In the genomic region with DNA sequence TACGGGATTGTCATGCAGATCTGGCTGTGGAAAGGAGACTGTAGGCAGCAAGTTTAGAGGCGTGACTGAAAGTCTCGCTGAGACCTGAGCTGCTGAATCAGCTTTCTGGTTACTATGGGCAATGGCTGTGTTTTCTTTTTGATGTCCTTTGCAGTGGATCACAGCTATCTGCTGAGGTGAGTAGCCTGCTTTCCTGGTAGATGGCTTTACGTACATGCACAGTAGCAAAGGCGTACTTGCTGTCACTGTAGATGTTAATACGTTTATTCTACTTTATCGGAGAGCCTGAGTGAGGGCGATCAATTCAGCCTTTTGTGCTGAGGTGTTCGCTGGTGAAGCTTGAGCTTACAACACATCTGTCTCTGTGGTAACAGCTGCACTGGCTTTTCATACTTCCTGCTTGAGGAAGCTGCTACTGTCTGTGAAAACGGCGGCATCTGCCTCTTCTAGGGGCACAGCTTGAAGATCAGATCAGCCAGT, we compare ENCODE assay signal across 8 cellular contexts.
DNase-seq lines count a peak whose midpoint lies in the region; ATAC-seq and TF ChIP-seq lines count a peak whose summit lies in the region.
"Not testable (repeated sequence)": the region's sequence is repeated elsewhere in the genome, so short reads cannot be mapped to it uniquely, and the experiment has no call there.

No MANE protein-coding gene starts in this region.

- peak; percentile 19 to 74 (median 68) for DNase-seq in CD4-positive, CD25-positive, alpha-beta regulatory T cell
- DNase-seq in Kasumi-1 (lab: John Stamatoyannopoulos, UW) = peak; percentile 6 to 48
- DNase-seq in activated CD8-positive, alpha-beta T cell treated with anti-CD3 and anti-CD28 coated beads, Interleukin-2, amount 10 ng/mL, durations not matched to agents 7 days and 5 days = peak; percentile 58
- DNase-seq in activated naive CD4-positive, alpha-beta T cell treated with anti-CD3 and anti-CD28 coated beads, Interleukin-2, amount 50 U/mL, for 16 hours = peak; percentile 12
- DNase-seq in fibroblast of villous mesenchyme (ENCODE audit: low read depth) = peak; percentile 21
- not testable (repeated sequence) for DNase-seq in neuronal stem cell (ENCODE audit: low spot score)
- DNase-seq in stimulated activated CD8-positive, alpha-beta memory T cell treated with anti-CD3 and anti-CD28 coated beads, Interleukin-4, amount 100 ng/mL, for 24 hours (ENCODE audit: low read depth) = peak; percentile 1

- peak overlapping the region; percentile 83 to 95 (median 90) for H3K27ac Mint-ChIP-seq in CD4-positive, CD25-positive, alpha-beta regulatory T cell
- peak overlapping the region; percentile 66 for H3K27ac Mint-ChIP-seq in T-helper 1 cell treated with Interleukin-12 subunit alpha and Interleukin-12 subunit beta and Interleukin-4 antibody, amounts not matched to agents 30 μg/mL and 1 μg/mL, for 36 hours
- H3K27ac Mint-ChIP-seq in activated CD8-positive, alpha-beta T cell treated with anti-CD3 and anti-CD28 coated beads, Interleukin-2, amount 10 ng/mL, durations not matched to agents 7 days and 5 days = peak overlapping the region; percentile 70

- not testable (repeated sequence) for H3K27me3 ChIP-seq in CD4-positive, CD25-positive, alpha-beta regulatory T cell (ENCODE audit: control insufficient read depth, insufficient read depth, low read length); neuronal stem cell (ENCODE audit: control insufficient read depth in 3 of 3, insufficient read depth in 3 of 3, low read depth in 1 of 3, low read length in 3 of 3)

- H3K14ac ChIP-seq in neuronal stem cell (ENCODE audit: low read length) = not testable (repeated sequence)

- not testable (repeated sequence) for TF ChIP-seq CTCF in fibroblast of villous mesenchyme (IDR thresholded peaks at IDR 0.05; ENCODE audit: insufficient read depth, low read depth, low read length)

- peak overlapping the region; percentile 70 for H3K27ac ChIP-seq in CD4-positive, CD25-positive, alpha-beta regulatory T cell (ENCODE audit: insufficient read depth, low read length, poor library complexity, severe bottlenecking)
- not testable (repeated sequence) for H3K27ac ChIP-seq in neuronal stem cell (replicated peaks; ENCODE audit: low read length)

- H3K4me1 Mint-ChIP-seq in CD4-positive, CD25-positive, alpha-beta regulatory T cell = peaks cover 16 to 36% (median 21%) of the 10 kb centered on the region in 4 donors
- peaks cover 20% of the 10 kb centered on the region for H3K4me1 Mint-ChIP-seq in T-helper 1 cell treated with Interleukin-12 subunit alpha and Interleukin-12 subunit beta and Interleukin-4 antibody, amounts not matched to agents 30 μg/mL and 1 μg/mL, for 36 hours (ENCODE audit: low read depth)
- peaks cover 18% of the 10 kb centered on the region for H3K4me1 Mint-ChIP-seq in activated CD8-positive, alpha-beta T cell treated with anti-CD3 and anti-CD28 coated beads, Interleukin-2, amount 10 ng/mL, durations not matched to agents 7 days and 5 days (ENCODE audit: low read depth)

- peak overlapping the region; percentile 66 to 87 (median 85) for H3K4me3 Mint-ChIP-seq in CD4-positive, CD25-positive, alpha-beta regulatory T cell
- H3K4me3 Mint-ChIP-seq in T-helper 1 cell treated with Interleukin-12 subunit alpha and Interleukin-12 subunit beta and Interleukin-4 antibody, amounts not matched to agents 30 μg/mL and 1 μg/mL, for 36 hours = peak overlapping the region; percentile 68
- peak overlapping the region; percentile 52 for H3K4me3 Mint-ChIP-seq in activated CD8-positive, alpha-beta T cell treated with anti-CD3 and anti-CD28 coated beads, Interleukin-2, amount 10 ng/mL, durations not matched to agents 7 days and 5 days

- ATAC-seq in CD4-positive, CD25-positive, alpha-beta regulatory T cell (ENCODE audit: low read depth in 2 of 2); activated CD8-positive, alpha-beta T cell treated with anti-CD3 and anti-CD28 coated beads, Interleukin-2, amount 10 ng/mL, durations not matched to agents 7 days and 5 days: not testable (repeated sequence)

- not testable (repeated sequence) for H2BK15ac ChIP-seq in neuronal stem cell (ENCODE audit: low read length)

- not testable (repeated sequence) for H3K9me3 ChIP-seq in CD4-positive, CD25-positive, alpha-beta regulatory T cell (ENCODE audit: control insufficient read depth in 2 of 2, low read length in 2 of 2); neuronal stem cell (replicated peaks in 1 of 2; ENCODE audit: control insufficient read depth in 2 of 2, insufficient read depth in 1 of 2, low read depth in 1 of 2, low read length in 2 of 2)

- H2AK5ac ChIP-seq in neuronal stem cell (ENCODE audit: low read depth, low read length) = not testable (repeated sequence)

- H3K36me3 ChIP-seq in CD4-positive, CD25-positive, alpha-beta regulatory T cell (ENCODE audit: control insufficient read depth, insufficient read depth, low read length); neuronal stem cell (replicated peaks in 1 of 2; ENCODE audit: control insufficient read depth in 2 of 2, insufficient read depth in 2 of 2, low read length in 2 of 2): not testable (repeated sequence)

- not testable (repeated sequence) for H4K91ac ChIP-seq in neuronal stem cell (ENCODE audit: low read depth, low read length, poor library complexity)

- H2BK5ac ChIP-seq in neuronal stem cell (ENCODE audit: low read length) = not testable (repeated sequence)

- CTCF ChIA-PET in activated CD8-positive, alpha-beta T cell treated with anti-CD3 and anti-CD28 coated beads, Interleukin-2, amount 10 ng/mL, durations not matched to agents 7 days and 5 days (lab: Charles Lee) = not testable (repeated sequence)

- no CpG with 5 or more reads among the region's 11 CpGs for WGBS in neuronal stem cell (ENCODE audit: extremely low coverage in 2 of 2, insufficient read length in 2 of 2, insufficient replicate concordance in 1 of 2), 2 donors

- H2AFZ ChIP-seq in neuronal stem cell (ENCODE audit: low read length) = peak overlapping the region; percentile 45

- not testable (repeated sequence) for H3K9ac ChIP-seq in neuronal stem cell (ENCODE audit: low read depth, low read length, poor library complexity)

- not testable (repeated sequence) for H3K23ac ChIP-seq in neuronal stem cell (ENCODE audit: low read depth, low read length, poor library complexity)

- not testable (repeated sequence) for H4K8ac ChIP-seq in neuronal stem cell (ENCODE audit: low read depth, low read length)

- H3K4me2 ChIP-seq in neuronal stem cell (ENCODE audit: insufficient read depth, low read length, poor library complexity, severe bottlenecking) = not testable (repeated sequence)

- not testable (repeated sequence) for H3K18ac ChIP-seq in neuronal stem cell (ENCODE audit: low read length)

- peak overlapping the region; percentile 83 for H3K4me3 ChIP-seq in CD4-positive, CD25-positive, alpha-beta regulatory T cell (ENCODE audit: low read depth, low read length)
- not testable (repeated sequence) for H3K4me3 ChIP-seq in fibroblast of villous mesenchyme (ENCODE audit: low read depth, low read length); neuronal stem cell (ENCODE audit: low read length in 2 of 2)

- H3K4me1 ChIP-seq in CD4-positive, CD25-positive, alpha-beta regulatory T cell (ENCODE audit: control insufficient read depth, insufficient read depth, low read length, poor library complexity, severe bottlenecking); neuronal stem cell (ENCODE audit: control insufficient read depth in 2 of 2, insufficient read depth in 1 of 2, low read depth in 1 of 2, low read length in 2 of 2): not testable (repeated sequence)

- H3K79me1 ChIP-seq in neuronal stem cell (ENCODE audit: low read depth, low read length) = not testable (repeated sequence)

- not testable (repeated sequence) for H2BK120ac ChIP-seq in neuronal stem cell (ENCODE audit: low read depth, low read length)

- H3K4ac ChIP-seq in neuronal stem cell (ENCODE audit: low read length) = not testable (repeated sequence)

- not testable (repeated sequence) for H3K36me3 Mint-ChIP-seq in CD4-positive, CD25-positive, alpha-beta regulatory T cell; T-helper 1 cell treated with Interleukin-12 subunit alpha and Interleukin-12 subunit beta and Interleukin-4 antibody, amounts not matched to agents 30 μg/mL and 1 μg/mL, for 36 hours (ENCODE audit: low read depth); activated CD8-positive, alpha-beta T cell treated with anti-CD3 and anti-CD28 coated beads, Interleukin-2, amount 10 ng/mL, durations not matched to agents 7 days and 5 days (ENCODE audit: low read depth)

- H3K9me3 Mint-ChIP-seq in CD4-positive, CD25-positive, alpha-beta regulatory T cell; T-helper 1 cell treated with Interleukin-12 subunit alpha and Interleukin-12 subunit beta and Interleukin-4 antibody, amounts not matched to agents 30 μg/mL and 1 μg/mL, for 36 hours; activated CD8-positive, alpha-beta T cell treated with anti-CD3 and anti-CD28 coated beads, Interleukin-2, amount 10 ng/mL, durations not matched to agents 7 days and 5 days (ENCODE audit: insufficient read depth): not testable (repeated sequence)

- H3K27me3 Mint-ChIP-seq in CD4-positive, CD25-positive, alpha-beta regulatory T cell; activated CD8-positive, alpha-beta T cell treated with anti-CD3 and anti-CD28 coated beads, Interleukin-2, amount 10 ng/mL, durations not matched to agents 7 days and 5 days (ENCODE audit: low read depth): not testable (repeated sequence)
- peaks cover 22% of the 10 kb centered on the region for H3K27me3 Mint-ChIP-seq in T-helper 1 cell treated with Interleukin-12 subunit alpha and Interleukin-12 subunit beta and Interleukin-4 antibody, amounts not matched to agents 30 μg/mL and 1 μg/mL, for 36 hours (ENCODE audit: low read depth)

- POLR2A ChIA-PET in activated CD8-positive, alpha-beta T cell treated with anti-CD3 and anti-CD28 coated beads, Interleukin-2, amount 10 ng/mL, durations not matched to agents 7 days and 5 days (lab: Charles Lee) = not testable (repeated sequence)

- not testable (repeated sequence) for H2BK12ac ChIP-seq in neuronal stem cell (ENCODE audit: low read length)
